In genomic region chr11:18012314-18012905, GRCh38 we compare ENCODE assay signal across 8 cellular contexts. TPM values are rescaled to one million over a fixed set of nuclear protein-coding genes. Genes with fewer than 3 reads are reported as not detected.
DNase-seq lines count a peak whose midpoint lies in the region; ATAC-seq lines count a peak whose summit lies in the region.

No MANE protein-coding gene starts in this region.

- no peak overlapping the region for H4K8ac ChIP-seq in mesendoderm (ENCODE audit: low read depth, low read length)

- peaks cover 2% of the 10 kb centered on the region for H3K79me1 ChIP-seq in mesendoderm (ENCODE audit: low read length)

- H3K27ac Mint-ChIP-seq in T-helper 2 cell treated with Interferon-gamma antibody and Interleukin-4, amounts not matched to agents 5 μg/mL and 100 μg/mL, for 36 hours: peak overlapping the region; percentile 85
- H3K27ac Mint-ChIP-seq in effector memory CD8-positive, alpha-beta T cell: peak overlapping the region; percentile 89 to 94

- no peak overlapping the region for H3K27ac ChIP-seq in mesendoderm (ENCODE audit: low read depth, low read length)
- peak overlapping the region; percentile 12 for H3K27ac ChIP-seq in temporal lobe (ENCODE audit: low read depth, low read length)

- peak overlapping the region; percentile 95 for H3K18ac ChIP-seq in mesendoderm (ENCODE audit: low read length)

- H3K4ac ChIP-seq in mesendoderm (ENCODE audit: low read depth, low read length): no peak overlapping the region

- H3K23ac ChIP-seq in mesendoderm (ENCODE audit: low read length): no peak overlapping the region

- peaks cover 31% of the 10 kb centered on the region for H3K4me1 Mint-ChIP-seq in T-helper 2 cell treated with Interferon-gamma antibody and Interleukin-4, amounts not matched to agents 5 μg/mL and 100 μg/mL, for 36 hours (ENCODE audit: low read depth)
- H3K4me1 Mint-ChIP-seq in effector memory CD8-positive, alpha-beta T cell (ENCODE audit: low read depth in 2 of 2): peaks cover 18 to 26% of the 10 kb centered on the region in 2 donors

- H3K27me3 Mint-ChIP-seq in T-helper 2 cell treated with Interferon-gamma antibody and Interleukin-4, amounts not matched to agents 5 μg/mL and 100 μg/mL, for 36 hours (ENCODE audit: low read depth): no peaks in the 10 kb centered on the region
- no peaks in the 10 kb centered on the region for H3K27me3 Mint-ChIP-seq in effector memory CD8-positive, alpha-beta T cell

- no peak overlapping the region for H2BK15ac ChIP-seq in mesendoderm (replicated peaks; ENCODE audit: low read depth)

- H3K36me3 ChIP-seq in mesendoderm (ENCODE audit: control insufficient read depth, insufficient read depth, low read length): no peaks in the 10 kb centered on the region

- H2BK5ac ChIP-seq in mesendoderm (ENCODE audit: low read length): no peak overlapping the region

- peak; percentile 5 for DNase-seq in stimulated activated CD4-positive, alpha-beta T cell treated with anti-CD3 and anti-CD28 coated beads, Interleukin-1b, Interleukin-23, amount 100 ng/mL, for 48 hours
- DNase-seq in stimulated activated CD4-positive, alpha-beta T cell treated with anti-CD3 and anti-CD28 coated beads, Interleukin-2, amount 100 ng/mL, for 48 hours: no peak
- DNase-seq in HT-29 (ENCODE audit: low spot score): peak; percentile 39
- peak; percentile 10 for DNase-seq in T-helper 2 cell treated with Interferon-gamma antibody and Interleukin-4, amounts not matched to agents 5 μg/mL and 100 μg/mL, for 36 hours (ENCODE audit: low spot score)
- peak; percentile 11 to 46 (median 18) for DNase-seq in effector memory CD8-positive, alpha-beta T cell
- DNase-seq in mesendoderm: peak; percentile 68

- H3K56ac ChIP-seq in mesendoderm (ENCODE audit: low read length): peak overlapping the region; percentile 11

- H2AK5ac ChIP-seq in mesendoderm (ENCODE audit: low read length): no peak overlapping the region

- WGBS in mesendoderm (ENCODE audit: extremely low coverage, insufficient coverage, low lambda C conversion rate): no CpG with 5 or more reads among the region's 39 CpGs

- H3K27me3 ChIP-seq in mesendoderm (ENCODE audit: insufficient read depth, low read length, poor library complexity): no peaks in the 10 kb centered on the region

- H4K5ac ChIP-seq in mesendoderm (ENCODE audit: low read length): no peak overlapping the region

- peak overlapping the region; percentile 89 for H3K4me3 Mint-ChIP-seq in T-helper 2 cell treated with Interferon-gamma antibody and Interleukin-4, amounts not matched to agents 5 μg/mL and 100 μg/mL, for 36 hours
- peak overlapping the region; percentile 89 to 95 for H3K4me3 Mint-ChIP-seq in effector memory CD8-positive, alpha-beta T cell

- peak overlapping the region; percentile 52 for H3K4me3 ChIP-seq in mesendoderm (ENCODE audit: low read length)

- H3K4me2 ChIP-seq in mesendoderm (ENCODE audit: low read length): peak overlapping the region; percentile 2

- H3K9me3 Mint-ChIP-seq in T-helper 2 cell treated with Interferon-gamma antibody and Interleukin-4, amounts not matched to agents 5 μg/mL and 100 μg/mL, for 36 hours: no peaks in the 10 kb centered on the region
- H3K9me3 Mint-ChIP-seq in effector memory CD8-positive, alpha-beta T cell: peaks cover 4 to 7% of the 10 kb centered on the region in 2 donors

- no peak overlapping the region for H2BK120ac ChIP-seq in mesendoderm (ENCODE audit: low read depth, low read length)

- H3K4me1 ChIP-seq in mesendoderm (ENCODE audit: control insufficient read depth, low read depth, low read length): peaks cover 4% of the 10 kb centered on the region

- H3K79me2 ChIP-seq in mesendoderm (ENCODE audit: control insufficient read depth, insufficient read depth, low read length): no peaks in the 10 kb centered on the region

- H3K36me3 Mint-ChIP-seq in T-helper 2 cell treated with Interferon-gamma antibody and Interleukin-4, amounts not matched to agents 5 μg/mL and 100 μg/mL, for 36 hours (ENCODE audit: low read depth): peaks cover 4% of the 10 kb centered on the region
- H3K36me3 Mint-ChIP-seq in effector memory CD8-positive, alpha-beta T cell (ENCODE audit: insufficient read depth): peaks cover 19% of the 10 kb centered on the region

- peak overlapping the region; percentile 62 for H3K9ac ChIP-seq in mesendoderm (ENCODE audit: low read length)

- no peak for ATAC-seq in effector memory CD8-positive, alpha-beta T cell (replicated peaks)
- ATAC-seq in GM18870 (IDR thresholded peaks at IDR 0.05; ENCODE audit: unreplicated experiment): no peak

RNA-seq across cellular contexts. Expression of gene SERGEF, which starts 0.4 kb away (rescaled TPM):
- 26.0 and 30.9 TPM in 2 replicates for total RNA-seq in HT-29 (2014; rRNA removed; shearing (Covaris generic))
- polyA plus RNA-seq in mesendoderm (2013, experiment 1 of 2): 21.3 TPM
- polyA plus RNA-seq in mesendoderm (2013, experiment 2 of 2): 26.8 TPM
- total RNA-seq in temporal lobe: 41.1 TPM

RNA-seq across cellular contexts. Expression of gene TPH1, which starts 33.7 kb away (rescaled TPM):
- 0.03 and 0.10 TPM in 2 replicates for total RNA-seq in HT-29 (2014; rRNA removed; shearing (Covaris generic))
- 0.11 TPM for polyA plus RNA-seq in mesendoderm (2013, experiment 1 of 2)
- 0.11 TPM for polyA plus RNA-seq in mesendoderm (2013, experiment 2 of 2)
- total RNA-seq in temporal lobe: 0.49 TPM

Comparison
In these comparisons a context has a peak if more than half of its experiments do, and no peak if none do; other contexts are left out.
1. DNase-seq: peak in stimulated activated CD4-positive, alpha-beta T cell treated with anti-CD3 and anti-CD28 coated beads, Interleukin-1b, Interleukin-23, amount 100 ng/mL, for 48 hours (single experiment), HT-29 (single experiment), T-helper 2 cell treated with Interferon-gamma antibody and Interleukin-4, amounts not matched to agents 5 μg/mL and 100 μg/mL, for 36 hours (single experiment), effector memory CD8-positive, alpha-beta T cell (3 of 3) and mesendoderm (single experiment); none in stimulated activated CD4-positive, alpha-beta T cell treated with anti-CD3 and anti-CD28 coated beads, Interleukin-2, amount 100 ng/mL, for 48 hours (0 of 2).